8 cellular contexts compared by ENCODE assay signal in the genomic region with DNA sequence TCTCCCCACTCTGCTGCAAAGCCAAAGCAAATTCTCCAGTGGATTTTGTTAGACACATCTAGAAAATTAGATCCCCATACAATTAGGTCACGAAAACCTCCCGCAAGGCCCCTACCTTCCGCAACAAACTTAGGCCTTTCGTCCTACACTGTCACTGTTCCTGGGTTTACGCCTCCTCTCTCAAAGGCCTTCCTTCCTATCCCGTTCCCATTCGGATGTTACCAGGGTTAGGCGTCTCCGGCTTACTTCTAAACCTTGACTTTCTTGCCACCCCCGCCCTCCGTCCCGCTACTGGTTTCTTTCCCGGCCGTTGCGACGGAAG. TPM values are rescaled to one million over a fixed set of nuclear protein-coding genes. Genes with fewer than 3 reads are reported as not detected.
DNase-seq lines count a peak whose midpoint lies in the region; FAIRE-seq and TF ChIP-seq lines count a peak whose summit lies in the region.

No MANE protein-coding gene starts in this region.

- intact Hi-C loops in esophagus squamous epithelium (cut with DNase I) = no loop called here

- H3F3A ChIP-seq in DOHH2 (ENCODE audit: control insufficient read depth, insufficient read depth) = no peaks in the 10 kb centered on the region

- H3K4me2 ChIP-seq in DOHH2 (ENCODE audit: low read length) = peak overlapping the region; percentile 87
- peak overlapping the region; percentile 85 for H3K4me2 ChIP-seq in osteoblast (ENCODE audit: insufficient read depth, low read length)

- H4K20me1 ChIP-seq in DOHH2 (ENCODE audit: control insufficient read depth, insufficient read depth, low read depth, low read length) = no peaks in the 10 kb centered on the region
- peaks cover 7% of the 10 kb centered on the region for H4K20me1 ChIP-seq in osteoblast (ENCODE audit: insufficient read depth, low read length)

- DNase-seq in H54 (ENCODE audit: insufficient read length, low spot score) (peak; percentile 4), Peyer's patch (no peak), esophagus squamous epithelium (lab: John Stamatoyannopoulos, UW) (no peak), osteoblast (ENCODE audit: insufficient read length, low spot score, missing footprints) (no peak), D341Med (ENCODE audit: low spot score) (no peak), islet precursor cell (no peak), D721Med (ENCODE audit: insufficient read length, low spot score) (no peak)

- H3K27ac ChIP-seq in DOHH2 (ENCODE audit: low read depth, low read length) (peak overlapping the region; percentile 83), Peyer's patch (peak overlapping the region; percentile 93 to 99 (median 96)), esophagus squamous epithelium (peak overlapping the region; percentile 95 to 98 (median 97)), osteoblast (ENCODE audit: low read depth, low read length) (peak overlapping the region; percentile 89)

- H3K4me3 ChIP-seq in DOHH2 (ENCODE audit: low read length) (peak overlapping the region; percentile 90), Peyer's patch (peak overlapping the region; percentile 73 to 92 (median 80)), esophagus squamous epithelium (peak overlapping the region; percentile 81 to 96 (median 92)), osteoblast (ENCODE audit: insufficient read depth, low read length) (peak overlapping the region; percentile 88)

- H3K9me3 ChIP-seq in DOHH2 (ENCODE audit: control insufficient read depth, insufficient read depth, low read length) = no peaks in the 10 kb centered on the region
- no peaks in the 10 kb centered on the region for H3K9me3 ChIP-seq in Peyer's patch
- no peaks in the 10 kb centered on the region for H3K9me3 ChIP-seq in esophagus squamous epithelium
- H3K9me3 ChIP-seq in osteoblast (ENCODE audit: low read depth, low read length) = no peaks in the 10 kb centered on the region

- H3K79me2 ChIP-seq in DOHH2 (ENCODE audit: control insufficient read depth, low read length) = peaks cover 25% of the 10 kb centered on the region
- H3K79me2 ChIP-seq in osteoblast (ENCODE audit: insufficient read depth, low read length) = peaks cover 25% of the 10 kb centered on the region

- H3K4me1 ChIP-seq in DOHH2 (ENCODE audit: control insufficient read depth, low read length) (peaks cover 27% of the 10 kb centered on the region), Peyer's patch (peaks cover 0 to 25% (median 0%) of the 10 kb centered on the region in 4 donors), esophagus squamous epithelium (peaks cover 9 to 30% (median 13%) of the 10 kb centered on the region in 3 donors), osteoblast (ENCODE audit: insufficient read depth, low read length) (peaks cover 23% of the 10 kb centered on the region)

- H3K36me3 ChIP-seq in DOHH2 (ENCODE audit: control insufficient read depth, low read length) (peaks cover 52% of the 10 kb centered on the region), Peyer's patch (peaks cover 0 to 34% (median 0%) of the 10 kb centered on the region in 3 donors), esophagus squamous epithelium (peaks cover 7 to 39% (median 11%) of the 10 kb centered on the region in 3 donors), osteoblast (ENCODE audit: insufficient read depth, low read length) (peaks cover 32% of the 10 kb centered on the region)

- no peaks in the 10 kb centered on the region for H3K27me3 ChIP-seq in DOHH2 (ENCODE audit: control insufficient read depth, low read length)
- H3K27me3 ChIP-seq in Peyer's patch = no peaks in the 10 kb centered on the region
- H3K27me3 ChIP-seq in esophagus squamous epithelium = peaks cover 0 to 3% (median 0%) of the 10 kb centered on the region in 4 donors
- peaks cover 2% of the 10 kb centered on the region for H3K27me3 ChIP-seq in osteoblast (ENCODE audit: insufficient read depth, low read length)

- no peak for TF ChIP-seq POLR2A in H54 (IDR thresholded peaks at IDR 0.05; ENCODE audit: low read depth, low read length)
- TF ChIP-seq POLR2A in Peyer's patch (IDR thresholded peaks at IDR 0.05) = no peak
- TF ChIP-seq POLR2A in esophagus squamous epithelium (IDR thresholded peaks at IDR 0.05) = no peak

- no peaks in the 10 kb centered on the region for H3K9me2 ChIP-seq in DOHH2 (replicated peaks; ENCODE audit: control insufficient read depth, low read length)

- peak overlapping the region; percentile 96 for H2AFZ ChIP-seq in osteoblast (ENCODE audit: low read length)

- WGBS in esophagus squamous epithelium, 2 donors = 1% methylated on average over 10 to 14 of the region's 16 CpGs

- TF ChIP-seq CTCF in DOHH2 (IDR thresholded peaks at IDR 0.05; ENCODE audit: low read depth, low read length, poor library complexity, severe bottlenecking) (no peak), Peyer's patch (IDR thresholded peaks at IDR 0.05) (no peak), esophagus squamous epithelium (IDR thresholded peaks at IDR 0.05) (no peak), osteoblast (IDR thresholded peaks at IDR 0.05; ENCODE audit: extremely low read depth, low read depth, low read length) (no peak), D721Med (IDR thresholded peaks at IDR 0.05; ENCODE audit: insufficient read depth, missing control alignments) (no peak)

- FAIRE-seq in H54 (lab: Jason Lieb, UNC) (no peak), D721Med (lab: Jason Lieb, UNC) (no peak)

RNA-seq across cellular contexts. Expression of a gene that starts 0.8 kb away (rescaled TPM):
- total RNA-seq in Peyer's patch (10 to 100 TPM; 16.5 to 27.5 (median 22.5) TPM), esophagus squamous epithelium (10 to 100 TPM; 23.4 to 41.4 (median 29.6) TPM), osteoblast (38.9 and 52.5 TPM in 2 replicates)

RNA-seq across cellular contexts. Expression of a gene that starts 32.6 kb away (rescaled TPM):
- total RNA-seq in Peyer's patch (10 to 100 TPM; 16.8 to 22.3 (median 20.8) TPM), esophagus squamous epithelium (10 to 100 TPM in 3 of 4 donors, 1 to 10 TPM in 1; 8.0 to 16.8 (median 12.7) TPM), osteoblast (17.7 and 20.0 TPM in 2 replicates)
